ENCODE assay signal across 14 cellular contexts in the genomic region with DNA sequence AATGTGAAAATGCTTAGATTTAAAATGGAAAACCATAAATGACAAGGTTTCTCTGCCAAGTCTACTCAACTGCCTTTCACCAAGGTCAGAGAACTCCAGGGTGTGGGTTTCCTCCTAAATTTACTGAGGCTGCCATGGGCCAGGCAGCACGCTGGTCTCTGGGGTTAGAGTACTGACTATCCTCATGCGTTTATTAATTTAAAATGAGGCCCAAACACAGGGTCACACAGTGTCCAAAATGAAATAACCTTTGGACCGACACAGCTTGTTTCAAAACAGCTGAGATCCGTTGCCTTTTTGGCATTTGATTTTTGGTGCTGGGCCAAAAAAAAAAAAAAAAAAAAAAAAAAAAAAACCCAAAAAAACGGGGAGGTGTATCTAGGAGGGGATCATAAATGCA.
"Had no signal": no experiment of that assay in that cellular context is flagged by ENCODE, and none has a peak within 500 bp of the region (broad histone marks: within the 10 kb centered on the region; RNA-seq: fewer than 3 reads in every experiment).

No MANE protein-coding gene starts in this region.

- H3K9me3 ChIP-seq: pancreas, suprapubic skin had no signal

- H3K4me1 ChIP-seq: pancreas, suprapubic skin had no signal

- H3K9me3 Mint-ChIP-seq: activated naive CD8-positive, alpha-beta T cell treated with anti-CD3 and anti-CD28 coated beads, Interleukin-2, amount 10 ng/mL, durations not matched to agents 7 days and 5 days; type B pancreatic cell had no signal

- ATAC-seq: stimulated activated naive CD8-positive, alpha-beta T cell treated with anti-CD3 and anti-CD28 coated beads, Interleukin-15, Interleukin-2, amounts not matched to agents 100 U/mL and 50 U/mL, for 24 hours had no signal

- DNase-seq: activated CD4-positive, CD25-positive, alpha-beta regulatory T cell treated with anti-CD3 and anti-CD28 coated beads, Interleukin-2, amount 50 U/mL, for 72 hours; activated naive CD8-positive, alpha-beta T cell treated with anti-CD3 and anti-CD28 coated beads, Interleukin-2, amount 10 ng/mL, durations not matched to agents 7 days and 5 days; anterior cingulate cortex; effector memory CD4-positive, alpha-beta T cell; hippocampal formation; midbrain; pancreas; stimulated activated CD4-positive, alpha-beta T cell treated with anti-CD3 and anti-CD28 coated beads, Interleukin-4, amount 100 ng/mL, for 24 hours; stimulated activated naive CD8-positive, alpha-beta T cell treated with anti-CD3 and anti-CD28 coated beads, Interleukin-15, Interleukin-2, amounts not matched to agents 100 U/mL and 50 U/mL, for 24 hours had no signal

- H3K27me3 Mint-ChIP-seq: type B pancreatic cell had no signal

- H3K27ac Mint-ChIP-seq: activated naive CD8-positive, alpha-beta T cell treated with anti-CD3 and anti-CD28 coated beads, Interleukin-2, amount 10 ng/mL, durations not matched to agents 7 days and 5 days; activated T-helper 1 cell treated with anti-CD3 and anti-CD28 coated beads, Interleukin-12 subunit alpha, Interleukin-12 subunit beta, Interleukin-2, Interleukin-4 antibody, amounts not matched to agents 30 ng/mL and 10 ng/mL and 1 ng/mL, durations not matched to agents 14 hours and 24 hours and 36 hours; dendritic cell treated with granulocyte-macrophage colony-stimulating factor and Interleukin-4, amounts not matched to agents 40 ng/mL and 50 ng/mL, for 4 days; type B pancreatic cell had no signal

- H3K27ac ChIP-seq: pancreas, suprapubic skin had no signal

- H3K36me3 Mint-ChIP-seq: activated naive CD8-positive, alpha-beta T cell treated with anti-CD3 and anti-CD28 coated beads, Interleukin-2, amount 10 ng/mL, durations not matched to agents 7 days and 5 days; type B pancreatic cell had no signal

- H3K4me3 Mint-ChIP-seq: activated naive CD8-positive, alpha-beta T cell treated with anti-CD3 and anti-CD28 coated beads, Interleukin-2, amount 10 ng/mL, durations not matched to agents 7 days and 5 days; activated T-helper 1 cell treated with anti-CD3 and anti-CD28 coated beads, Interleukin-12 subunit alpha, Interleukin-12 subunit beta, Interleukin-2, Interleukin-4 antibody, amounts not matched to agents 30 ng/mL and 10 ng/mL and 1 ng/mL, durations not matched to agents 14 hours and 24 hours and 36 hours; dendritic cell treated with granulocyte-macrophage colony-stimulating factor and Interleukin-4, amounts not matched to agents 40 ng/mL and 50 ng/mL, for 4 days; neural crest cell; type B pancreatic cell had no signal

- H3K4me1 Mint-ChIP-seq: activated naive CD8-positive, alpha-beta T cell treated with anti-CD3 and anti-CD28 coated beads, Interleukin-2, amount 10 ng/mL, durations not matched to agents 7 days and 5 days had no signal
